11 cellular contexts compared by ENCODE assay signal in the genomic region with DNA sequence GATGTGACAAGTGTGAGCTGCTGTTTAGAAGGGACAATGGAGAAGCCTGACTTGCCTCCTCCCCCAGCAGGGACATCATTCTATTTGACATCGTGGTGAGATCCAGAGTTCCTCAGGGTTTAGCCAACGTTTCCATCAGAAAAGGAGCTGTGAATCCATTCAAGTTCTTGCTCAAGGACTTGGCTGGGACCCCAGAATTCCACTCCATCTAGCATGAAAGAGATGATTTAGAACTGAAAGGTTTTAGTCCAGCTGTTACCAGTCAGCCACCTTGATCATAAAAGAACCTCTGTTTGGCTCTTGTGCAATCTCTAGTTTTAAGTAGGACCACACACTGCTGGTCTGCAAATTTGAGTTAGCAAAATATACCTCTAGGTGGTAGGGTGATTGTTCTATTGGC.
A peak's percentile ranks its signal among the peaks of the same experiment; 100 is the strongest.
DNase-seq lines count a peak whose midpoint lies in the region; ATAC-seq, FAIRE-seq and TF ChIP-seq lines count a peak whose summit lies in the region.
"Had no signal": no experiment of that assay in that cellular context is flagged by ENCODE, and none has a peak within 500 bp of the region (broad histone marks: within the 10 kb centered on the region; RNA-seq: fewer than 3 reads in every experiment).

No MANE protein-coding gene starts in this region.

- no peak overlapping the region for H3K4me3 ChIP-seq in AG04449 (ENCODE audit: low read depth, low read length)
- no peak overlapping the region for H3K4me3 ChIP-seq in breast epithelium
- H3K4me3 ChIP-seq in keratinocyte (ENCODE audit: control insufficient read depth in 2 of 3, extremely low read depth in 1 of 3, insufficient read depth in 2 of 3, low read depth in 1 of 3, low read length in 3 of 3): no peak overlapping the region
- H3K4me3 ChIP-seq: MG63, ovary had no signal

- ATAC-seq in GM18909 (IDR thresholded peaks at IDR 0.05; ENCODE audit: poor library complexity, unreplicated experiment): no peak
- ATAC-seq: activated naive CD4-positive, alpha-beta T cell treated with anti-CD3 and anti-CD28 coated beads, Interleukin-2, amount 50 U/mL, for 72 hours had no signal

- no peaks in the 10 kb centered on the region for H4K20me1 ChIP-seq in keratinocyte (ENCODE audit: control insufficient read depth, extremely low read depth, insufficient read depth, low read length)

- H3K27me3 ChIP-seq in breast epithelium (no peaks in the 10 kb centered on the region), keratinocyte (ENCODE audit: control insufficient read depth, extremely low read depth, insufficient read depth, low read length) (no peaks in the 10 kb centered on the region)
- H3K27me3 ChIP-seq: MG63, ovary had no signal

- H3K27ac ChIP-seq in breast epithelium (peak overlapping the region; percentile 50 to 75), keratinocyte (ENCODE audit: control insufficient read depth, insufficient read depth, low read length) (no peak overlapping the region), RWPE1 (no peak overlapping the region)
- H3K27ac ChIP-seq: ovary had no signal

- intact Hi-C loops in breast epithelium (cut with DNase I; ENCODE audit: low total_unique reads): no loop called here

- H3K4me1 ChIP-seq in breast epithelium (peaks cover 0 to 23% of the 10 kb centered on the region in 2 donors), keratinocyte (ENCODE audit: control insufficient read depth, extremely low read depth, insufficient read depth, low read length) (peaks cover 4% of the 10 kb centered on the region)

- no peaks in the 10 kb centered on the region for H3K36me3 ChIP-seq in breast epithelium
- no peaks in the 10 kb centered on the region for H3K36me3 ChIP-seq in keratinocyte (ENCODE audit: control insufficient read depth in 2 of 2, extremely low read depth in 1 of 2, insufficient read depth in 2 of 2, low read length in 2 of 2)
- H3K36me3 ChIP-seq: MG63, ovary had no signal

- no peak for TF ChIP-seq POLR2A in breast epithelium (IDR thresholded peaks at IDR 0.05)

- DNase-seq in AG04449 (ENCODE audit: low read depth, low spot score) (peak; percentile 31), HCEC 1CT (peak; percentile 80), breast epithelium (ENCODE audit: low spot score in 2 of 2) (peak in 1 of 2 donors; percentile 89), keratinocyte (ENCODE audit: low read depth, low spot score) (no peak), C1 segment of cervical spinal cord (lab: John Stamatoyannopoulos, UW) (no peak), NCI-H1092 treated with DMSO at 0.1 percent for 48 hours (lab: John Stamatoyannopoulos, UW) (no peak), RWPE1 (ENCODE audit: low spot score) (no peak)
- DNase-seq: MG63 had no signal

- peak; percentile 26 for FAIRE-seq in keratinocyte (lab: Jason Lieb, UNC)

- CTCF ChIA-PET in AG04449 (lab: Yijun Ruan, JAX): interaction anchor here (2.7 kb wide), 1 partner anchor 100 kb away, joined by 8 read pairs; no protein-coding TSS in a partner anchor
- CTCF ChIA-PET in RWPE1 (lab: Yijun Ruan, JAX): interaction anchor here (0.6 to 0.7 kb wide), 2 partner anchors 38 to 209 kb away, joined by 3 to 4 read pairs; no protein-coding TSS in a partner anchor

- no peak for TF ChIP-seq CTCF in AG04449 (IDR thresholded peaks at IDR 0.05; ENCODE audit: insufficient read depth, low read length, missing control alignments)
- TF ChIP-seq CTCF in breast epithelium (IDR thresholded peaks at IDR 0.05): no peak
- TF ChIP-seq CTCF in keratinocyte (optimal IDR thresholded peaks at IDR 0.05 in 1 of 3, IDR thresholded peaks at IDR 0.05 in 1 of 3, conservative IDR thresholded peaks at IDR 0.05 in 1 of 3; ENCODE audit: extremely low read depth in 1 of 3, insufficient read depth in 2 of 3, low read length in 3 of 3): no peak
- TF ChIP-seq CTCF in RWPE1 (conservative IDR thresholded peaks at IDR 0.05; ENCODE audit: low read depth): no peak

- no peak overlapping the region for H2AFZ ChIP-seq in keratinocyte (ENCODE audit: control insufficient read depth, low read length)

- H3K9me3 ChIP-seq in breast epithelium: no peaks in the 10 kb centered on the region
- H3K9me3 ChIP-seq in keratinocyte (ENCODE audit: control insufficient read depth, low read depth, low read length): no peaks in the 10 kb centered on the region
- H3K9me3 ChIP-seq: ovary had no signal

- H3K4me2 ChIP-seq in keratinocyte (ENCODE audit: control insufficient read depth, extremely low read depth, insufficient read depth, low read depth, low read length): no peak overlapping the region

- H3K9ac ChIP-seq in keratinocyte (ENCODE audit: control insufficient read depth, extremely low read depth, insufficient read depth, low read length): no peak overlapping the region

- dilution Hi-C loops in keratinocyte (cut with MboI; ENCODE audit: extremely low pct_ligation_motif_present, low sequenced_read_pairs): no loop called here

- no peaks in the 10 kb centered on the region for H3K79me2 ChIP-seq in keratinocyte (ENCODE audit: control insufficient read depth, insufficient read depth, low read length)

- no peaks in the 10 kb centered on the region for H3K9me1 ChIP-seq in keratinocyte (ENCODE audit: control insufficient read depth, extremely low read depth, insufficient read depth, low read length)

- POLR2A ChIA-PET in AG04449 (lab: Yijun Ruan, JAX): interaction anchor here (0.7 kb wide), 1 partner anchor 185 kb away, joined by 3 read pairs; no protein-coding TSS in a partner anchor
- POLR2A ChIA-PET in RWPE1 (lab: Yijun Ruan, JAX; ENCODE audit: low non-redundant PET): no interaction called here

Comparison
In these comparisons a context has a peak if more than half of its experiments do, and no peak if none do; other contexts are left out.
1. DNase-seq: peak in AG04449 (single experiment) and HCEC 1CT (single experiment); none in keratinocyte (single experiment), C1 segment of cervical spinal cord (0 of 14), NCI-H1092 treated with DMSO at 0.1 percent for 48 hours (single experiment) and RWPE1 (single experiment).
2. H3K27ac ChIP-seq: peak in breast epithelium (2 of 2); none in keratinocyte (single experiment) and RWPE1 (single experiment).